8 cellular contexts compared by ENCODE assay signal in genomic region chr19:17332677-17333581, GRCh38. TPM values are rescaled to one million over a fixed set of nuclear protein-coding genes. Genes with fewer than 3 reads are reported as not detected.
DNase-seq lines count a peak whose midpoint lies in the region; ATAC-seq, FAIRE-seq and TF ChIP-seq lines count a peak whose summit lies in the region.

No MANE protein-coding gene starts in this region.

- TF ChIP-seq CTCF in 22Rv1 (IDR thresholded peaks at IDR 0.05), result no peak
- no peak for TF ChIP-seq CTCF in DND-41 (IDR thresholded peaks at IDR 0.05; ENCODE audit: borderline replicate concordance, extremely low read depth, low read length, poor library complexity, severe bottlenecking)
- TF ChIP-seq CTCF in adrenal gland (IDR thresholded peaks at IDR 0.05), result no peak
- TF ChIP-seq CTCF in kidney (IDR thresholded peaks at IDR 0.05; ENCODE audit: borderline replicate concordance, extremely low read depth, insufficient read depth), result no peak

- H3K27ac ChIP-seq in 22Rv1, result peak overlapping the region; percentile 99
- H3K27ac ChIP-seq in DND-41 (ENCODE audit: low read length), result no peak overlapping the region
- H3K27ac ChIP-seq in adrenal gland, result peak overlapping the region in 2 of 5 donors; percentile 89 to 91
- no peak overlapping the region for H3K27ac ChIP-seq in naive thymus-derived CD4-positive, alpha-beta T cell (ENCODE audit: low read depth, low read length)
- H3K27ac ChIP-seq in kidney (ENCODE audit: low read depth in 2 of 2, low read length in 2 of 2), result no peak overlapping the region

- H3K27ac Mint-ChIP-seq in naive thymus-derived CD4-positive, alpha-beta T cell, result peak overlapping the region in 5 of 9 donors; percentile 48 to 75 (median 52)

- peaks cover 7% of the 10 kb centered on the region for H3K79me2 ChIP-seq in DND-41 (ENCODE audit: insufficient read depth, low read length)

- peaks cover 7% of the 10 kb centered on the region for H3K36me3 ChIP-seq in DND-41 (ENCODE audit: insufficient read depth, low read length)
- no peaks in the 10 kb centered on the region for H3K36me3 ChIP-seq in adrenal gland (replicated peaks in 1 of 2)
- peaks cover 0 to 4% (median 0%) of the 10 kb centered on the region in 3 experiments for H3K36me3 ChIP-seq in naive thymus-derived CD4-positive, alpha-beta T cell (ENCODE audit: control insufficient read depth in 2 of 3, insufficient read depth in 3 of 3, low read length in 3 of 3)
- H3K36me3 ChIP-seq in kidney (ENCODE audit: control insufficient read depth in 1 of 2, insufficient read depth in 2 of 2, low read length in 2 of 2), result no peaks in the 10 kb centered on the region

- peaks cover 0 to 3% (median 0%) of the 10 kb centered on the region in 11 donors for H3K9me3 Mint-ChIP-seq in naive thymus-derived CD4-positive, alpha-beta T cell

- H3K9me3 ChIP-seq in DND-41 (ENCODE audit: insufficient read depth, low read length, severe bottlenecking), result no peaks in the 10 kb centered on the region
- no peaks in the 10 kb centered on the region for H3K9me3 ChIP-seq in adrenal gland (replicated peaks in 1 of 3)
- no peaks in the 10 kb centered on the region for H3K9me3 ChIP-seq in naive thymus-derived CD4-positive, alpha-beta T cell (ENCODE audit: control insufficient read depth in 2 of 3, low read length in 3 of 3)
- H3K9me3 ChIP-seq in kidney (ENCODE audit: control insufficient read depth in 1 of 2, low read length in 2 of 2), result no peaks in the 10 kb centered on the region

- DNase-seq in DND-41 (peak; percentile 76), NCI-H524 treated with DMSO at 0.1 percent for 48 hours (lab: John Stamatoyannopoulos, UW) (peak; percentile 15), adrenal gland (peak in 5 of 7 donors; percentile 56 to 81 (median 65)), kidney (no peak), AG20443 (ENCODE audit: low spot score) (no peak)
- DNase-seq in naive thymus-derived CD4-positive, alpha-beta T cell, result peak in 3 of 9 donors; percentile 32 to 52 (median 38)

- no peak for TF ChIP-seq POLR2A in adrenal gland (IDR thresholded peaks at IDR 0.05)

- intact Hi-C loops in adrenal gland (cut with DNase I), result no loop called here
- intact Hi-C loops in naive thymus-derived CD4-positive, alpha-beta T cell (cut with micrococcal nuclease), result no loop called here
- intact Hi-C loops in kidney (cut with DNase I), result loop anchor here (10.0 kb wide), 1 partner anchor 132 kb away; the partner anchor contains the start of gene NXNL1

- H3K9ac ChIP-seq in DND-41 (ENCODE audit: low read depth, low read length) (no peak overlapping the region), kidney (ENCODE audit: low read length in 2 of 2) (no peak overlapping the region)

- peaks cover 0 to 12% (median 0%) of the 10 kb centered on the region in 5 donors for H3K27me3 Mint-ChIP-seq in naive thymus-derived CD4-positive, alpha-beta T cell

- ATAC-seq in DND-41 (ENCODE audit: insufficient read depth, low read depth) (no peak), GM19395 (IDR thresholded peaks at IDR 0.05; ENCODE audit: unreplicated experiment) (no peak)
- no peak for ATAC-seq in naive thymus-derived CD4-positive, alpha-beta T cell

- CTCF ChIA-PET in naive thymus-derived CD4-positive, alpha-beta T cell (lab: Charles Lee), result interaction anchor here (1.3 to 1.9 kb wide), 2 partner anchors 9 to 40 kb away, joined by 5 to 6 read pairs; no protein-coding TSS in a partner anchor

- peaks cover 25 to 62% (median 33%) of the 10 kb centered on the region in 7 donors for H3K4me1 Mint-ChIP-seq in naive thymus-derived CD4-positive, alpha-beta T cell

- 91 to 92% (median 92%) methylated on average over 18 to 45 of the region's 45 CpGs for WGBS in adrenal gland, 4 donors

- H3K27me3 ChIP-seq in DND-41 (ENCODE audit: insufficient read depth, low read length, poor library complexity), result no peaks in the 10 kb centered on the region
- H3K27me3 ChIP-seq in adrenal gland, result no peaks in the 10 kb centered on the region
- no peaks in the 10 kb centered on the region for H3K27me3 ChIP-seq in naive thymus-derived CD4-positive, alpha-beta T cell (ENCODE audit: control insufficient read depth in 2 of 2, insufficient read depth in 2 of 2, low read length in 2 of 2)

- no peak for FAIRE-seq in kidney (lab: Jason Lieb, UNC)

- H3K4me2 ChIP-seq in DND-41 (ENCODE audit: insufficient read depth, low read length), result peak overlapping the region; percentile 33; the same call in 1 of the 2 replicates

- no peak overlapping the region for H2AFZ ChIP-seq in DND-41 (ENCODE audit: low read depth, low read length)

- H3K36me3 Mint-ChIP-seq in naive thymus-derived CD4-positive, alpha-beta T cell, result peaks cover 0 to 20% (median 0%) of the 10 kb centered on the region in 5 donors

- peak overlapping the region in 9 of 10 donors; percentile 19 to 76 (median 47) for H3K4me3 Mint-ChIP-seq in naive thymus-derived CD4-positive, alpha-beta T cell

- peaks cover 42% of the 10 kb centered on the region for H3K4me1 ChIP-seq in DND-41 (ENCODE audit: insufficient read depth, low read length)
- H3K4me1 ChIP-seq in adrenal gland (replicated peaks in 1 of 2), result peaks cover 9 to 33% of the 10 kb centered on the region in 2 donors
- peaks cover 18 to 21% of the 10 kb centered on the region in 2 donors for H3K4me1 ChIP-seq in naive thymus-derived CD4-positive, alpha-beta T cell (ENCODE audit: control insufficient read depth in 2 of 2, insufficient read depth in 2 of 2, low read length in 2 of 2)
- H3K4me1 ChIP-seq in kidney (ENCODE audit: control insufficient read depth in 1 of 2, insufficient read depth in 1 of 2, low read depth in 1 of 2, low read length in 2 of 2), result peaks cover 0 to 17% of the 10 kb centered on the region in 2 donors

- peaks cover 4% of the 10 kb centered on the region; the same call in 1 of the 2 replicates for H4K20me1 ChIP-seq in DND-41 (ENCODE audit: insufficient read depth, low read length)

- H3K4me3 ChIP-seq in DND-41 (ENCODE audit: low read depth in 1 of 2, low read length in 2 of 2) (0 out of 4 replicates have a peak overlapping the region, but pooled peaks of 1 of the 2 experiments have one; percentile 4), adrenal gland (peak overlapping the region in 1 of 4 donors; percentile 76), kidney (ENCODE audit: low read length in 2 of 2) (no peak overlapping the region)
- no peak overlapping the region for H3K4me3 ChIP-seq in naive thymus-derived CD4-positive, alpha-beta T cell (ENCODE audit: low read length)

- POLR2A ChIA-PET in naive thymus-derived CD4-positive, alpha-beta T cell (lab: Charles Lee), result interaction anchor here (0.5 to 6.3 kb wide), 7 partner anchors 8 to 49 kb away, joined by 3 to 56 read pairs (median 3); partner anchors contain the start of genes DDA1 and MRPL34

RNA-seq across cellular contexts. Expression of gene ANO8, which starts 1.7 kb away (rescaled TPM):
- 10 to 100 TPM; 18.4 to 78.0 (median 27.9) TPM for total RNA-seq in adrenal gland
- polyA plus RNA-seq in adrenal gland, result 10 to 100 TPM in 2 of 3 donors, 1 to 10 TPM in 1; 4.4 to 70.7 (median 33.0) TPM
- 10 to 100 TPM; 12.9 to 22.3 (median 16.9) TPM for total RNA-seq in naive thymus-derived CD4-positive, alpha-beta T cell
- polyA plus RNA-seq in naive thymus-derived CD4-positive, alpha-beta T cell, result under 1 TPM; 0.26 to 0.30 TPM
- total RNA-seq in kidney, result 12.1 TPM
- 3.0 TPM for polyA plus RNA-seq in kidney (ENCODE audit: insufficient read depth, low read depth, low replicate concordance)

RNA-seq across cellular contexts. Expression of gene GTPBP3, which starts 4.4 kb away (rescaled TPM):
- total RNA-seq in adrenal gland, result 10 to 100 TPM; 18.9 to 50.4 (median 27.9) TPM
- 10 to 100 TPM in 2 of 3 donors, 1 to 10 TPM in 1; 5.5 to 36.8 (median 19.0) TPM for polyA plus RNA-seq in adrenal gland
- total RNA-seq in naive thymus-derived CD4-positive, alpha-beta T cell, result 10 to 100 TPM; 29.6 to 59.8 (median 40.4) TPM
- polyA plus RNA-seq in naive thymus-derived CD4-positive, alpha-beta T cell, result 10 to 100 TPM in 1 of 2 donors, 1 to 10 TPM in 1; 5.1 to 15.9 TPM
- total RNA-seq in kidney, result 20.4 TPM
- 11.0 TPM for polyA plus RNA-seq in kidney (ENCODE audit: insufficient read depth, low read depth, low replicate concordance)

RNA-seq across cellular contexts. Expression of gene DDA1, which starts 23.6 kb away (rescaled TPM):
- total RNA-seq in adrenal gland (10 to 100 TPM in 7 of 8 donors, 1 to 10 TPM in 1; 6.8 to 54.9 (median 38.7) TPM), kidney (27.7 TPM)
- polyA plus RNA-seq in adrenal gland (10 to 100 TPM; 40.3 to 71.4 (median 50.4) TPM), kidney (ENCODE audit: insufficient read depth, low read depth, low replicate concordance) (35.9 TPM)
- total RNA-seq in naive thymus-derived CD4-positive, alpha-beta T cell, result 10 to 100 TPM; 31.6 to 41.9 (median 39.5) TPM
- polyA plus RNA-seq in naive thymus-derived CD4-positive, alpha-beta T cell, result 10 to 100 TPM; 19.7 to 30.9 TPM

RNA-seq across cellular contexts. Expression of gene MRPL34, which starts 27.3 kb away (rescaled TPM):
- 100 to 1,000 TPM; 126 to 358 (median 170) TPM for total RNA-seq in adrenal gland
- 100 to 1,000 TPM; 101 to 144 (median 121) TPM for polyA plus RNA-seq in adrenal gland
- total RNA-seq in naive thymus-derived CD4-positive, alpha-beta T cell, result 10 to 100 TPM; 37.0 to 76.0 (median 73.3) TPM
- 100 to 1,000 TPM; 203 to 217 TPM for polyA plus RNA-seq in naive thymus-derived CD4-positive, alpha-beta T cell
- total RNA-seq in kidney, result 59.3 TPM
- polyA plus RNA-seq in kidney (ENCODE audit: insufficient read depth, low read depth, low replicate concordance), result 369 TPM

RNA-seq across cellular contexts. Expression of gene ABHD8, which starts 29.7 kb away (rescaled TPM):
- total RNA-seq in adrenal gland, result 10 to 100 TPM; 24.7 to 60.0 (median 42.1) TPM
- 10 to 100 TPM in 2 of 3 donors, 1 to 10 TPM in 1; 2.3 to 33.1 (median 32.0) TPM for polyA plus RNA-seq in adrenal gland
- 10 to 100 TPM in 2 of 5 experiments, 1 to 10 TPM in 3; 7.0 to 12.3 (median 9.5) TPM for total RNA-seq in naive thymus-derived CD4-positive, alpha-beta T cell
- polyA plus RNA-seq in naive thymus-derived CD4-positive, alpha-beta T cell, result 10 to 100 TPM in 1 of 2 donors, 1 to 10 TPM in 1; 7.5 to 12.4 TPM
- 9.6 TPM for total RNA-seq in kidney
- polyA plus RNA-seq in kidney (ENCODE audit: insufficient read depth, low read depth, low replicate concordance), result 20.0 TPM

Comparison
In these comparisons a context has a peak if more than half of its experiments do, and no peak if none do; other contexts are left out.
1. DNase-seq: peak in DND-41 (single experiment), NCI-H524 treated with DMSO at 0.1 percent for 48 hours (single experiment) and adrenal gland (5 of 7); none in kidney (single experiment) and AG20443 (single experiment).